38 cellular contexts compared by ENCODE assay signal in genomic region chrX:9698566-9698965, GRCh38.
"Had no signal": no experiment of that assay in that cellular context is flagged by ENCODE, and none has a peak within 500 bp of the region (broad histone marks: within the 10 kb centered on the region; RNA-seq: fewer than 3 reads in every experiment).

No MANE protein-coding gene starts in this region.

- H3K4me1 Mint-ChIP-seq: activated naive CD4-positive, alpha-beta T cell treated with anti-CD3 and anti-CD28 coated beads, Interleukin-2, amount 50 U/mL, for 24 hours; activated T-helper 17 cell treated with anti-CD3 and anti-CD28 coated beads, Interleukin-2, amount 50 U/mL, for 72 hours; brain; central memory CD8-positive, alpha-beta T cell had no signal

- H3K9me3 ChIP-seq: adrenal gland, ascending aorta, body of pancreas had no signal

- H3K36me3 ChIP-seq: adrenal gland, breast epithelium had no signal

- H3K27ac ChIP-seq: adrenal gland, ascending aorta, body of pancreas, brain microvascular endothelial cell, breast epithelium, cardiac muscle cell had no signal

- H3K27me3 Mint-ChIP-seq: activated naive CD4-positive, alpha-beta T cell treated with anti-CD3 and anti-CD28 coated beads, Interleukin-2, amount 10 ng/mL, durations not matched to agents 7 days and 5 days; activated naive CD4-positive, alpha-beta T cell treated with anti-CD3 and anti-CD28 coated beads, Interleukin-2, amount 50 U/mL, for 24 hours; activated naive CD8-positive, alpha-beta T cell; activated naive CD8-positive, alpha-beta T cell treated with anti-CD3 and anti-CD28 coated beads for 36 hours; activated naive CD8-positive, alpha-beta T cell treated with anti-CD3 and anti-CD28 coated beads, Interleukin-2, amount 10 ng/mL, durations not matched to agents 7 days and 5 days; activated naive CD8-positive, alpha-beta T cell treated with anti-CD3 and anti-CD28 coated beads, Interleukin-2, amount 50 U/mL, for 24 hours; activated T-cell treated with anti-CD3 and anti-CD28 coated beads, Interleukin-2, amount 50 U/mL, for 24 hours; activated T-helper 17 cell treated with anti-CD3 and anti-CD28 coated beads, Interleukin-2, amount 50 U/mL, for 72 hours; brain; central memory CD8-positive, alpha-beta T cell had no signal

- DNase-seq: activated effector memory CD4-positive, alpha-beta T cell treated with anti-CD3 and anti-CD28 coated beads, Interleukin-2, amount 50 U/mL, for 16 hours; activated effector memory CD4-positive, alpha-beta T cell treated with Interleukin-2 at 50 U/mL for 16 hours; activated gamma-delta T cell; activated gamma-delta T cell treated with Interleukin-2 at 50 U/mL for 16 hours; activated naive CD4-positive, alpha-beta T cell; activated naive CD4-positive, alpha-beta T cell treated with anti-CD3 and anti-CD28 coated beads for 36 hours; activated naive CD4-positive, alpha-beta T cell treated with anti-CD3 and anti-CD28 coated beads, Interleukin-2, amount 10 ng/mL, durations not matched to agents 7 days and 5 days; activated naive CD4-positive, alpha-beta T cell treated with anti-CD3 and anti-CD28 coated beads, Interleukin-2, amount 50 U/mL, for 16 hours; activated naive CD4-positive, alpha-beta T cell treated with Interleukin-2 at 50 U/mL for 16 hours; activated naive CD8-positive, alpha-beta T cell treated with anti-CD3 and anti-CD28 coated beads for 36 hours; activated naive CD8-positive, alpha-beta T cell treated with anti-CD3 and anti-CD28 coated beads, Interleukin-2, amount 10 ng/mL, durations not matched to agents 7 days and 5 days; activated naive CD8-positive, alpha-beta T cell treated with anti-CD3 and anti-CD28 coated beads, Interleukin-2, amount 50 U/mL, for 24 hours; activated T-cell treated with anti-CD3 and anti-CD28 coated beads, Interleukin-2, amount 50 U/mL, for 1 hour; activated T-cell treated with anti-CD3 and anti-CD28 coated beads, Interleukin-2, amount 50 U/mL, for 24 hours; activated T-cell treated with anti-CD3 and anti-CD28 coated beads, Interleukin-2, amount 50 U/mL, for 4 hours; activated T-cell treated with anti-CD3 and anti-CD28 coated beads, Interleukin-2, amount 50 U/mL, for 48 hours; activated T-cell treated with anti-CD3 and anti-CD28 coated beads, Interleukin-2, amount 50 U/mL, for 72 hours; adrenal gland; amniotic stem cell; amygdala; anterior cingulate cortex; aorta; body of pancreas; brain microvascular endothelial cell; caudate nucleus; central memory CD4-positive, alpha-beta T cell; cerebellar nuclear complex had no signal

- ATAC-seq: activated naive CD4-positive, alpha-beta T cell treated with anti-CD3 and anti-CD28 coated beads, Interleukin-2, amount 50 U/mL, for 72 hours; activated naive CD8-positive, alpha-beta T cell treated with anti-CD3 and anti-CD28 coated beads, Interleukin-2, amount 50 U/mL, for 24 hours; activated T-cell treated with anti-CD3 and anti-CD28 coated beads, Interleukin-2, amount 50 U/mL, for 4 hours; activated T-cell treated with anti-CD3 and anti-CD28 coated beads, Interleukin-2, amount 50 U/mL, for 72 hours; activated T-helper 17 cell treated with anti-CD3 and anti-CD28 coated beads, Interleukin-2, amount 50 U/mL, for 72 hours; body of pancreas had no signal

- H3K4me3 ChIP-seq: adrenal gland, ascending aorta, body of pancreas, breast epithelium, cardiac muscle cell had no signal

- H3K4me3 Mint-ChIP-seq: activated naive CD4-positive, alpha-beta T cell treated with anti-CD3 and anti-CD28 coated beads for 36 hours; activated naive CD4-positive, alpha-beta T cell treated with anti-CD3 and anti-CD28 coated beads, Interleukin-2, amount 10 ng/mL, durations not matched to agents 7 days and 5 days; activated naive CD4-positive, alpha-beta T cell treated with anti-CD3 and anti-CD28 coated beads, Interleukin-2, amount 50 U/mL, for 24 hours; activated naive CD8-positive, alpha-beta T cell; activated naive CD8-positive, alpha-beta T cell treated with anti-CD3 and anti-CD28 coated beads for 36 hours; activated naive CD8-positive, alpha-beta T cell treated with anti-CD3 and anti-CD28 coated beads, Interleukin-2, amount 10 ng/mL, durations not matched to agents 7 days and 5 days; activated naive CD8-positive, alpha-beta T cell treated with anti-CD3 and anti-CD28 coated beads, Interleukin-2, amount 50 U/mL, for 24 hours; activated T-cell treated with anti-CD3 and anti-CD28 coated beads, Interleukin-2, amount 50 U/mL, for 24 hours; activated T-cell treated with anti-CD3 and anti-CD28 coated beads, Interleukin-2, amount 50 U/mL, for 4 hours; activated T-cell treated with anti-CD3 and anti-CD28 coated beads, Interleukin-2, amount 50 U/mL, for 72 hours; activated T-helper 1 cell treated with anti-CD3 and anti-CD28 coated beads, Interleukin-12 subunit alpha, Interleukin-12 subunit beta, Interleukin-2, Interleukin-4 antibody, amounts not matched to agents 30 ng/mL and 10 ng/mL and 1 ng/mL, durations not matched to agents 14 hours and 24 hours and 36 hours; activated T-helper 17 cell treated with anti-CD3 and anti-CD28 coated beads, Interleukin-2, amount 50 U/mL, for 72 hours; brain; central memory CD8-positive, alpha-beta T cell had no signal

- H3K9me3 Mint-ChIP-seq: activated naive CD4-positive, alpha-beta T cell treated with anti-CD3 and anti-CD28 coated beads for 36 hours; activated naive CD4-positive, alpha-beta T cell treated with anti-CD3 and anti-CD28 coated beads, Interleukin-2, amount 10 ng/mL, durations not matched to agents 7 days and 5 days; activated naive CD4-positive, alpha-beta T cell treated with anti-CD3 and anti-CD28 coated beads, Interleukin-2, amount 50 U/mL, for 24 hours; activated naive CD4-positive, alpha-beta T cell treated with anti-CD3 and anti-CD28 coated beads, Interleukin-2, amount 50 U/mL, for 72 hours; activated naive CD8-positive, alpha-beta T cell treated with anti-CD3 and anti-CD28 coated beads for 36 hours; activated naive CD8-positive, alpha-beta T cell treated with anti-CD3 and anti-CD28 coated beads, Interleukin-2, amount 10 ng/mL, durations not matched to agents 7 days and 5 days; activated naive CD8-positive, alpha-beta T cell treated with anti-CD3 and anti-CD28 coated beads, Interleukin-2, amount 50 U/mL, for 24 hours; activated T-cell treated with anti-CD3 and anti-CD28 coated beads, Interleukin-2, amount 50 U/mL, for 24 hours; activated T-cell treated with anti-CD3 and anti-CD28 coated beads, Interleukin-2, amount 50 U/mL, for 4 hours; activated T-cell treated with anti-CD3 and anti-CD28 coated beads, Interleukin-2, amount 50 U/mL, for 72 hours; activated T-helper 1 cell treated with anti-CD3 and anti-CD28 coated beads, Interleukin-12 subunit alpha, Interleukin-12 subunit beta, Interleukin-2, Interleukin-4 antibody, amounts not matched to agents 30 ng/mL and 10 ng/mL and 1 ng/mL, durations not matched to agents 14 hours and 24 hours and 36 hours; activated T-helper 17 cell treated with anti-CD3 and anti-CD28 coated beads, Interleukin-2, amount 50 U/mL, for 72 hours; activated T-helper 2 cell treated with anti-CD3 and anti-CD28 coated beads, Interferon-gamma antibody, Interleukin-2, Interleukin-4, amounts not matched to agents 10 μg/mL and 5 μg/mL and 100 μg/mL, durations not matched to agents 14 hours and 24 hours and 36 hours; central memory CD8-positive, alpha-beta T cell had no signal

- H3K27ac Mint-ChIP-seq: activated naive CD4-positive, alpha-beta T cell treated with anti-CD3 and anti-CD28 coated beads for 36 hours; activated naive CD4-positive, alpha-beta T cell treated with anti-CD3 and anti-CD28 coated beads, Interleukin-2, amount 10 ng/mL, durations not matched to agents 7 days and 5 days; activated naive CD4-positive, alpha-beta T cell treated with anti-CD3 and anti-CD28 coated beads, Interleukin-2, amount 50 U/mL, for 24 hours; activated naive CD4-positive, alpha-beta T cell treated with anti-CD3 and anti-CD28 coated beads, Interleukin-2, amount 50 U/mL, for 72 hours; activated naive CD8-positive, alpha-beta T cell; activated naive CD8-positive, alpha-beta T cell treated with anti-CD3 and anti-CD28 coated beads for 36 hours; activated naive CD8-positive, alpha-beta T cell treated with anti-CD3 and anti-CD28 coated beads, Interleukin-2, amount 10 ng/mL, durations not matched to agents 7 days and 5 days; activated naive CD8-positive, alpha-beta T cell treated with anti-CD3 and anti-CD28 coated beads, Interleukin-2, amount 50 U/mL, for 24 hours; activated T-cell treated with anti-CD3 and anti-CD28 coated beads, Interleukin-2, amount 50 U/mL, for 24 hours; activated T-cell treated with anti-CD3 and anti-CD28 coated beads, Interleukin-2, amount 50 U/mL, for 72 hours; activated T-helper 1 cell treated with anti-CD3 and anti-CD28 coated beads, Interleukin-12 subunit alpha, Interleukin-12 subunit beta, Interleukin-2, Interleukin-4 antibody, amounts not matched to agents 30 ng/mL and 10 ng/mL and 1 ng/mL, durations not matched to agents 14 hours and 24 hours and 36 hours; activated T-helper 17 cell treated with anti-CD3 and anti-CD28 coated beads, Interleukin-2, amount 50 U/mL, for 72 hours; activated T-helper 2 cell treated with anti-CD3 and anti-CD28 coated beads, Interferon-gamma antibody, Interleukin-2, Interleukin-4, amounts not matched to agents 10 μg/mL and 5 μg/mL and 100 μg/mL, durations not matched to agents 14 hours and 24 hours and 36 hours; brain had no signal

- H3K27me3 ChIP-seq: adrenal gland, ascending aorta, body of pancreas, brain microvascular endothelial cell, breast epithelium, cardiac muscle cell had no signal

- H3K4me1 ChIP-seq: ascending aorta, body of pancreas, breast epithelium had no signal
